16 cellular contexts compared by ENCODE assay signal in the genomic region with DNA sequence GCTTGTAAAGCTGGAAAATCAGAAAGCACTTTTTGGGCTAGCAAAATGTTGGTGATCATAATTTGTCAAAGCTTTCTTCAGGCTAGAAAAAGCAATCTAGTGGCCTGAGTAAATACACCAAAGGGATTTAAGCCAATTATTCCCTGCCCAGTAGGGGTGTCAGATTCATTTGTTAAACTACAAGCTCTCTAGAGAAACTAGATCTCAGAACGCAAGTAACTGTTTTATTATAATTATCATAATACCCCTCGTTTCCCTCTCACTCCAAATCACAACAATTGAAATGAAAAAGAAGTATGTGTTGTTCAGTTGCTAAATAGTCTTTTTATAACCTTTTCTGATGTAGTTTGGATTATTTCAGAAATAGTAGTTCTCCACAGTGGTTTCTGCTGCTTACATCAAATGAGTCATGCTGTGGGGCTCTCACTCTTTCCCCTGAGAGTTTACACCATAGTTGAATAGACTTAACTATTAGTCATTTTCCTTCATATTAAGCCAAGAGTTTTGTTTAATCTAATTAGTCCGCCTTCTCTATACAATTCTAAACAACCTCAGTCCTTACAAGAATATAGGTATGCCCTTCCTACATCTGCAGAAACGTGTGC.
DNase-seq lines count a peak whose midpoint lies in the region; ATAC-seq and TF ChIP-seq lines count a peak whose summit lies in the region.
"Had no signal": no experiment of that assay in that cellular context is flagged by ENCODE, and none has a peak within 500 bp of the region (broad histone marks: within the 10 kb centered on the region; RNA-seq: fewer than 3 reads in every experiment).

No MANE protein-coding gene starts in this region.

- H3K27me3 ChIP-seq in left lung = no peaks in the 10 kb centered on the region
- H3K27me3 ChIP-seq: ovary, suprapubic skin had no signal

- DNase-seq in AG08396 (ENCODE audit: low spot score) (peak; percentile 8), MV-4-11 (lab: John Stamatoyannopoulos, UW) (peak; percentile 28), left lung (no peak), occipital lobe (lab: John Stamatoyannopoulos, UW) (no peak)
- DNase-seq in activated CD4-positive, CD25-positive, alpha-beta regulatory T cell treated with anti-CD3 and anti-CD28 coated beads, Interleukin-2, amount 50 U/mL, for 72 hours = no peak
- DNase-seq: activated CD4-positive, alpha-beta memory T cell treated with anti-CD3 and anti-CD28 coated beads, Interleukin-2, amount 10 ng/mL, durations not matched to agents 7 days and 5 days; activated naive CD8-positive, alpha-beta T cell treated with anti-CD3 and anti-CD28 coated beads for 36 hours; ovary; stimulated activated CD4-positive, alpha-beta T cell treated with anti-CD3 and anti-CD28 coated beads, Interleukin-4, amount 100 ng/mL, for 24 hours had no signal

- H3K36me3 ChIP-seq in left lung = no peaks in the 10 kb centered on the region
- H3K36me3 ChIP-seq: ovary, suprapubic skin had no signal

- intact Hi-C loops in left lung (cut with DNase I) = no loop called here

- peak overlapping the region; percentile 32 for H3K27ac ChIP-seq in cingulate gyrus (ENCODE audit: low read depth, low read length)
- peak overlapping the region in 1 of 2 donors; percentile 57 for H3K27ac ChIP-seq in left lung
- H3K27ac ChIP-seq: epithelial cell of prostate, ovary, SK-N-MC, suprapubic skin had no signal

- no peak overlapping the region for H3K4me3 ChIP-seq in left lung
- H3K4me3 ChIP-seq: K562, ovary, SK-N-MC, suprapubic skin had no signal

- peak; percentile 71 for ATAC-seq in left lung
- ATAC-seq in GM18907 (IDR thresholded peaks at IDR 0.05; ENCODE audit: unreplicated experiment) = no peak
- no peak for ATAC-seq in HG03175 (IDR thresholded peaks at IDR 0.05; ENCODE audit: unreplicated experiment)
- ATAC-seq: K562 had no signal

- TF ChIP-seq CTCF in left lung (IDR thresholded peaks at IDR 0.05) = no peak

- no peaks in the 10 kb centered on the region for H3K4me1 ChIP-seq in left lung
- H3K4me1 ChIP-seq: suprapubic skin had no signal

- H3K9me3 ChIP-seq in left lung = no peaks in the 10 kb centered on the region
- H3K9me3 ChIP-seq: ovary, suprapubic skin had no signal

Comparison
In these comparisons a context has a peak if more than half of its experiments do, and no peak if none do; other contexts are left out.
1. DNase-seq: peak in AG08396 (single experiment) and MV-4-11 (single experiment); none in left lung (0 of 2), activated CD4-positive, CD25-positive, alpha-beta regulatory T cell treated with anti-CD3 and anti-CD28 coated beads, Interleukin-2, amount 50 U/mL, for 72 hours (single experiment) and occipital lobe (single experiment).